20 cellular contexts compared by ENCODE assay signal in the genomic region with DNA sequence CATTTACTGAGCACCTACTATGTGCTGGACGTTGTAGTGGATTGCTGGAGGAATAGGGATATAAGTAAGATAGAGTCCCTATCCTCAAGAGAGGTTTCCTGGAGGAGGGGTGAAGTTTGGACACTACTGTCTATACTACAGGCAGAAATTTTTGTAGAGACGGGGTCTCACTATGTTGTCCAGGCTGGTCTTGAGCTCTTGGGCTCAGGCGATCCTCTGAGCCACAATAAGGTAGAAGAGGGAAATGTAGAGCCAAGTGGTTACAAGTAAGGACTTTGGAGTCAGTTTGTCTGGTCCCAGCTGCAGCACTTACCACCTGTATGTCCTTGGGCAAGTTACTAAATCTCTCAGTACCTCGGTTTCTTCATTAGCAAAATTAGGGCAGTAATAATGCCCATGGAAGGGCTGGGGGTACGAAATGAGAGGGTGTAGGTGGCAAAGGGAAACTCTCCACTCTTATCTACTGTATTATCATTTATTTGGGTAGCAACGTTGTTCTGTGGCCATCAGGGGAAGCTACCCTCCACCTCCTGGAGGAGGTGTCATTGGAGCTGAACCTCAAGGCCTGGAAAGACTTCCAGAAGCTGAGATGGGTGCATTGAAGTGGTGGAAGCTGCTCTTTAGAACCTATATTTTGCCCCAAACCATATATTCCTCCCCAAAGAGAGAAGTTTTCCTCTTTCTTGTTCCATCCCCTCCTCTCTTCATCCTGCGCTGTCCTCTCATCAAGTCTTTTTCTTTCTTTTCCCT.
"Had no signal": no experiment of that assay in that cellular context is flagged by ENCODE, and none has a peak within 500 bp of the region (broad histone marks: within the 10 kb centered on the region; RNA-seq: fewer than 3 reads in every experiment).

No MANE protein-coding gene starts in this region.

- H3K4me1 Mint-ChIP-seq: activated T-helper 17 cell treated with anti-CD3 and anti-CD28 coated beads, Interleukin-2, amount 50 U/mL, for 72 hours; stimulated activated effector memory CD8-positive, alpha-beta T cell treated with anti-CD3 and anti-CD28 coated beads, Interleukin-12 subunit alpha, Interleukin-12 subunit beta, amount 100 ng/mL, for 72 hours had no signal

- H3K27ac ChIP-seq: cardiac muscle cell, dorsolateral prefrontal cortex, psoas muscle, sigmoid colon, SJSA1, spleen, transverse colon had no signal

- H3K9me3 ChIP-seq: psoas muscle, sigmoid colon, SJSA1, spleen, transverse colon had no signal

- H3K9me3 Mint-ChIP-seq: activated T-helper 17 cell treated with anti-CD3 and anti-CD28 coated beads, Interleukin-2, amount 50 U/mL, for 72 hours; natural killer cell treated with Interleukin-12 subunit alpha and Interleukin-12 subunit beta and Interleukin-15 and Interleukin-18, amount 100 ng/mL, for 72 hours; stimulated activated effector memory CD8-positive, alpha-beta T cell treated with anti-CD3 and anti-CD28 coated beads, Interleukin-12 subunit alpha, Interleukin-12 subunit beta, amount 100 ng/mL, for 72 hours; T-helper 2 cell treated with Interferon-gamma antibody and Interleukin-4, amounts not matched to agents 5 μg/mL and 100 μg/mL, for 36 hours had no signal

- H3K36me3 Mint-ChIP-seq: natural killer cell treated with Interleukin-12 subunit alpha and Interleukin-12 subunit beta and Interleukin-15 and Interleukin-18, amount 100 ng/mL, for 72 hours; stimulated activated effector memory CD8-positive, alpha-beta T cell treated with anti-CD3 and anti-CD28 coated beads, Interleukin-12 subunit alpha, Interleukin-12 subunit beta, amount 100 ng/mL, for 72 hours had no signal

- H3K4me3 Mint-ChIP-seq: activated T-helper 17 cell treated with anti-CD3 and anti-CD28 coated beads, Interleukin-2, amount 50 U/mL, for 72 hours; endodermal cell; natural killer cell treated with Interleukin-12 subunit alpha and Interleukin-12 subunit beta and Interleukin-15 and Interleukin-18, amount 100 ng/mL, for 72 hours; stimulated activated effector memory CD8-positive, alpha-beta T cell treated with anti-CD3 and anti-CD28 coated beads, Interleukin-12 subunit alpha, Interleukin-12 subunit beta, amount 100 ng/mL, for 72 hours; T-helper 2 cell treated with Interferon-gamma antibody and Interleukin-4, amounts not matched to agents 5 μg/mL and 100 μg/mL, for 36 hours had no signal

- H3K27me3 ChIP-seq: cardiac muscle cell, dorsolateral prefrontal cortex, sigmoid colon, SJSA1, transverse colon had no signal

- H3K36me3 ChIP-seq: cardiac muscle cell, sigmoid colon, SJSA1, spleen, transverse colon had no signal

- ATAC-seq: activated T-helper 17 cell treated with anti-CD3 and anti-CD28 coated beads, Interleukin-2, amount 50 U/mL, for 72 hours; natural killer cell treated with Interleukin-12 subunit alpha and Interleukin-12 subunit beta and Interleukin-15 and Interleukin-18, amount 100 ng/mL, for 72 hours; stimulated activated effector memory CD8-positive, alpha-beta T cell treated with anti-CD3 and anti-CD28 coated beads, Interleukin-12 subunit alpha, Interleukin-12 subunit beta, amount 100 ng/mL, for 72 hours had no signal

- H3K4me3 ChIP-seq: cardiac muscle cell, dorsolateral prefrontal cortex, psoas muscle, sigmoid colon, SJSA1, spleen, transverse colon had no signal

- H3K27ac Mint-ChIP-seq: activated T-helper 17 cell treated with anti-CD3 and anti-CD28 coated beads, Interleukin-2, amount 50 U/mL, for 72 hours; endodermal cell; natural killer cell treated with Interleukin-12 subunit alpha and Interleukin-12 subunit beta and Interleukin-15 and Interleukin-18, amount 100 ng/mL, for 72 hours; stimulated activated effector memory CD8-positive, alpha-beta T cell treated with anti-CD3 and anti-CD28 coated beads, Interleukin-12 subunit alpha, Interleukin-12 subunit beta, amount 100 ng/mL, for 72 hours; T-helper 2 cell treated with Interferon-gamma antibody and Interleukin-4, amounts not matched to agents 5 μg/mL and 100 μg/mL, for 36 hours had no signal

- H3K4me1 ChIP-seq: psoas muscle, sigmoid colon, spleen had no signal

- DNase-seq: activated CD4-positive, alpha-beta T cell treated with anti-CD3 and anti-CD28 coated beads, Interleukin-2, amount 50 U/mL, for 4 hours; activated CD4-positive, CD25-positive, alpha-beta regulatory T cell treated with anti-CD3 and anti-CD28 coated beads, Interleukin-2, amount 50 U/mL, for 72 hours; activated naive CD4-positive, alpha-beta T cell treated with Interleukin-2 at 50 U/mL for 16 hours; activated T-cell treated with anti-CD3 and anti-CD28 coated beads for 4 hours; aorta; dorsolateral prefrontal cortex; endodermal cell; occipital lobe; psoas muscle; sigmoid colon; spleen; stimulated activated CD4-positive, alpha-beta T cell treated with anti-CD3 and anti-CD28 coated beads, Interleukin-1b, Interleukin-23, amount 100 ng/mL, for 48 hours; SW 1271; transverse colon had no signal
